ENCODE assay signal across 12 cellular contexts in the genomic region with DNA sequence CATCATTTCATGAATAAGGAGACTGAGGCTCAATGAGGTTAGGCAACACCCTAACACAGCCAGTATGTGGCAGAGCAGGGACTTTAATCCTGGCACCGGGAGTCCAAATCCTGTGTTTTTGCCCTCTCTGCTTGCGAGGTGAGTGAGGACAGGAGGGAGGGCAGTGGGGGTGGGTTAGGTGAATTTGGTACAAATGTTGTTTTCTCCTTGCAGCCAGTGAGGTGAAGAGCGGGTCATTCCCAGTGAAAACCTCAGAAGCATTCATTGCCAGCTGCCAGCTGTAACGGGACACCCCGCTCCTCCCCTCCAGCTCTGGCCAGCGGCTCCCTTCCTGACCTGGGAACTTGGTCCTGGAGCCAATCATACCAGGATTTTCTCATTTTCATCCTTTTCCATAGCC. TPM values are rescaled to one million over a fixed set of nuclear protein-coding genes. Genes with fewer than 3 reads are reported as not detected.
DNase-seq lines count a peak whose midpoint lies in the region; ATAC-seq and TF ChIP-seq lines count a peak whose summit lies in the region.
"Had no signal": no experiment of that assay in that cellular context is flagged by ENCODE, and none has a peak within 500 bp of the region (broad histone marks: within the 10 kb centered on the region; RNA-seq: fewer than 3 reads in every experiment).

No MANE protein-coding gene starts in this region.

- H3K36me3 ChIP-seq in H7 (replicated peaks; ENCODE audit: control insufficient read depth, insufficient read depth, low read length), result no peaks in the 10 kb centered on the region

- TF ChIP-seq CTCF in fibroblast of villous mesenchyme (IDR thresholded peaks at IDR 0.05; ENCODE audit: insufficient read depth, low read depth, low read length), result no peak

- ATAC-seq in sciatic nerve, result peak; percentile 50
- ATAC-seq in GM21515 (IDR thresholded peaks at IDR 0.05; ENCODE audit: unreplicated experiment), result no peak
- no peak for ATAC-seq in GM19351 (IDR thresholded peaks at IDR 0.05; ENCODE audit: unreplicated experiment)
- no peak for ATAC-seq in GM18517 (IDR thresholded peaks at IDR 0.05; ENCODE audit: unreplicated experiment)

- no peaks in the 10 kb centered on the region for H3K27me3 ChIP-seq in H7 (ENCODE audit: control insufficient read depth, insufficient read depth, low read length)

- DNase-seq in H7 (peak; percentile 70), SW480 (ENCODE audit: low spot score) (peak; percentile 22), fibroblast of villous mesenchyme (ENCODE audit: low read depth) (peak; percentile 57), sciatic nerve (ENCODE audit: low spot score) (no peak), GM19240 (ENCODE audit: insufficient read length, low spot score) (no peak)
- DNase-seq: activated naive CD4-positive, alpha-beta T cell treated with anti-CD3 and anti-CD28 coated beads, Interleukin-2, amount 10 ng/mL, durations not matched to agents 7 days and 5 days; effector CD8-positive, alpha-beta T cell had no signal

- intact Hi-C loops in sciatic nerve (cut with DNase I), result no loop called here

- no peak overlapping the region for H3K4me3 ChIP-seq in H7 (ENCODE audit: insufficient read depth, low read depth, low read length)
- H3K4me3 ChIP-seq in fibroblast of villous mesenchyme (ENCODE audit: low read depth, low read length), result no peak overlapping the region
- H3K4me3 ChIP-seq: skin epidermis had no signal

RNA-seq across cellular contexts. Expression of a gene that starts 45.7 kb away (rescaled TPM):
- 1.2 and 2.4 TPM in 2 replicates for total RNA-seq in H7 (2014; rRNA removed; shearing (Covaris generic))
- total RNA-seq in fibroblast of villous mesenchyme (0.32 and 0.86 TPM in 2 replicates), sciatic nerve (9.5 TPM)
- total RNA-seq: OCI-LY7 had no signal

Comparison
In these comparisons a context has a peak if more than half of its experiments do, and no peak if none do; other contexts are left out.
1. DNase-seq: peak in H7 (single experiment), SW480 (single experiment) and fibroblast of villous mesenchyme (single experiment); none in sciatic nerve (single experiment) and GM19240 (single experiment).